16 cellular contexts compared by ENCODE assay signal in genomic region chr20:52859156-52859887, GRCh38.
DNase-seq lines count a peak whose midpoint lies in the region; ATAC-seq, FAIRE-seq and TF ChIP-seq lines count a peak whose summit lies in the region.
"Had no signal": no experiment of that assay in that cellular context is flagged by ENCODE, and none has a peak within 500 bp of the region (broad histone marks: within the 10 kb centered on the region; RNA-seq: fewer than 3 reads in every experiment).

No MANE protein-coding gene starts in this region.

- DNase-seq in AG08395 (ENCODE audit: low spot score) (peak; percentile 54), RCC 7860 (ENCODE audit: low spot score) (peak; percentile 50), left kidney (ENCODE audit: low read depth, low spot score) (peak; percentile 18), WERI-Rb-1 (no peak), NCI-H1436 treated with DMSO at 0.1 percent for 48 hours (lab: John Stamatoyannopoulos, UW) (no peak), superior temporal gyrus (ENCODE audit: extremely low spot score) (no peak)
- DNase-seq: activated CD4-positive, alpha-beta memory T cell treated with anti-CD3 and anti-CD28 coated beads, Interleukin-2, amount 10 ng/mL, durations not matched to agents 7 days and 5 days; activated effector memory CD4-positive, alpha-beta T cell treated with Interleukin-2 at 50 U/mL for 16 hours; lower lobe of right lung; NCI-H2107; stimulated activated CD8-positive, alpha-beta memory T cell treated with anti-CD3 and anti-CD28 coated beads, Interleukin-4, amount 100 ng/mL, for 48 hours; T-helper 17 cell had no signal

- H3K4me3 ChIP-seq in esophagus (ENCODE audit: low read depth in 1 of 2, low read length in 2 of 2) (no peak overlapping the region), WERI-Rb-1 (ENCODE audit: low read depth, low read length) (no peak overlapping the region)
- H3K4me3 ChIP-seq: lower lobe of right lung had no signal

- 43 to 59% methylated on average over 9 of the region's 9 CpGs for WGBS in esophagus, 2 donors

- H3K27me3 ChIP-seq in esophagus (ENCODE audit: control insufficient read depth in 1 of 2, insufficient read depth in 2 of 2, low read length in 2 of 2): no peaks in the 10 kb centered on the region
- H3K27me3 ChIP-seq in WERI-Rb-1 (ENCODE audit: insufficient read depth, low read depth, severe bottlenecking): no peaks in the 10 kb centered on the region

- H3K9me3 ChIP-seq in esophagus (ENCODE audit: control insufficient read depth in 2 of 2, insufficient read depth in 1 of 2, low read depth in 1 of 2, low read length in 1 of 2) (no peaks in the 10 kb centered on the region), WERI-Rb-1 (ENCODE audit: severe bottlenecking) (no peaks in the 10 kb centered on the region)
- H3K9me3 ChIP-seq: lower lobe of right lung had no signal

- H3K27ac ChIP-seq in esophagus (ENCODE audit: low read depth in 2 of 2, low read length in 1 of 2): peak overlapping the region; percentile 48 to 68
- H3K27ac ChIP-seq in WERI-Rb-1: no peak overlapping the region
- H3K27ac ChIP-seq: KMS-11, lower lobe of right lung had no signal

- TF ChIP-seq CTCF in WERI-Rb-1 (IDR thresholded peaks at IDR 0.05; ENCODE audit: low read depth, low read length): no peak

- FAIRE-seq in RCC 7860 (lab: Jason Lieb, UNC): peak; percentile 49
- FAIRE-seq: frontal cortex had no signal

- no peak for ATAC-seq in GM21825 (IDR thresholded peaks at IDR 0.05; ENCODE audit: unreplicated experiment)
- ATAC-seq: lower lobe of right lung, T-helper 17 cell had no signal

- no peaks in the 10 kb centered on the region for H3K36me3 ChIP-seq in esophagus (ENCODE audit: control insufficient read depth in 2 of 2, insufficient read depth in 2 of 2, low read length in 1 of 2)
- H3K36me3 ChIP-seq in WERI-Rb-1: no peaks in the 10 kb centered on the region
- H3K36me3 ChIP-seq: lower lobe of right lung had no signal

- H3K4me1 ChIP-seq in esophagus (ENCODE audit: control insufficient read depth in 2 of 2, insufficient read depth in 2 of 2, low read length in 1 of 2): peaks cover 0 to 2% of the 10 kb centered on the region in 2 donors
- H3K4me1 ChIP-seq: lower lobe of right lung had no signal

Comparison
In these comparisons a context has a peak if more than half of its experiments do, and no peak if none do; other contexts are left out.
1. DNase-seq: peak in AG08395 (single experiment), RCC 7860 (single experiment) and left kidney (single experiment); none in WERI-Rb-1 (single experiment), NCI-H1436 treated with DMSO at 0.1 percent for 48 hours (single experiment) and superior temporal gyrus (single experiment).